Comparison of ENCODE assay signal across 18 cellular contexts in genomic region chr10:71815515-71816130, GRCh38. TPM values are rescaled to one million over a fixed set of nuclear protein-coding genes. Genes with fewer than 3 reads are reported as not detected.
"Had no signal": no experiment of that assay in that cellular context is flagged by ENCODE, and none has a peak within 500 bp of the region (broad histone marks: within the 10 kb centered on the region; RNA-seq: fewer than 3 reads in every experiment).

No MANE protein-coding gene starts in this region.

- H3K27ac ChIP-seq: coronary artery, foreskin keratinocyte, vagina had no signal

- H3K9me3 Mint-ChIP-seq: activated T-helper 2 cell treated with anti-CD3 and anti-CD28 coated beads, Interferon-gamma antibody, Interleukin-2, Interleukin-4, amounts not matched to agents 10 μg/mL and 5 μg/mL and 100 μg/mL, durations not matched to agents 14 hours and 24 hours and 36 hours; neural crest cell had no signal

- ATAC-seq: activated CD4-positive, CD25-positive, alpha-beta regulatory T cell treated with anti-CD3 and anti-CD28 coated beads, Interleukin-2, amount 50 U/mL, for 24 hours; foreskin keratinocyte had no signal

- H3K4me1 ChIP-seq: foreskin keratinocyte had no signal

- H3K4me3 Mint-ChIP-seq: neural crest cell had no signal

- H3K9me3 ChIP-seq: right atrium auricular region, tibial nerve, vagina had no signal

- H3K27ac Mint-ChIP-seq: activated T-helper 2 cell treated with anti-CD3 and anti-CD28 coated beads, Interferon-gamma antibody, Interleukin-2, Interleukin-4, amounts not matched to agents 10 μg/mL and 5 μg/mL and 100 μg/mL, durations not matched to agents 14 hours and 24 hours and 36 hours had no signal

- H3K4me3 ChIP-seq: coronary artery, right atrium auricular region, skin epidermis, tibial nerve, vagina had no signal

- H3K4me1 Mint-ChIP-seq: neural crest cell had no signal

- DNase-seq: activated CD4-positive, alpha-beta T cell treated with anti-CD3 and anti-CD28 coated beads, Interleukin-2, amount 50 U/mL, for 1 hour; activated CD8-positive, alpha-beta memory T cell treated with anti-CD3 and anti-CD28 coated beads for 24 hours; activated naive CD4-positive, alpha-beta T cell treated with anti-CD3 and anti-CD28 coated beads, Interleukin-2, amount 50 U/mL, for 16 hours; central memory CD4-positive, alpha-beta T cell; effector memory CD4-positive, alpha-beta T cell; foreskin keratinocyte; kidney glomerular epithelial cell; stimulated activated CD4-positive, alpha-beta T cell treated with anti-CD3 and anti-CD28 coated beads, Interleukin-4, amount 100 ng/mL, for 24 hours; stimulated activated naive CD4-positive, alpha-beta T cell; T1000 had no signal

- H3K27me3 ChIP-seq: foreskin keratinocyte, right atrium auricular region, tibial nerve, vagina had no signal

RNA-seq across cellular contexts. Expression of gene VSIR, which starts 42.3 kb away (rescaled TPM):
- total RNA-seq: neural crest cell had no signal
